ENCODE assay signal across 8 cellular contexts in genomic region chrX:40154853-40155616, GRCh38. TPM values are rescaled to one million over a fixed set of nuclear protein-coding genes. Genes with fewer than 3 reads are reported as not detected.
DNase-seq lines count a peak whose midpoint lies in the region; ATAC-seq and TF ChIP-seq lines count a peak whose summit lies in the region.

No MANE protein-coding gene starts in this region.

- H3K36me3 Mint-ChIP-seq in nephron (ENCODE audit: low read depth) = no peaks in the 10 kb centered on the region

- no peak for ATAC-seq in HG02970 (IDR thresholded peaks at IDR 0.05; ENCODE audit: low FRiP score, unreplicated experiment)

- peaks cover 0 to 23% (median 0%) of the 10 kb centered on the region in 4 donors for H3K27me3 ChIP-seq in esophagus muscularis mucosa

- peaks cover 20% of the 10 kb centered on the region for H3K4me1 Mint-ChIP-seq in nephron

- no peak for TF ChIP-seq CTCF in esophagus muscularis mucosa (IDR thresholded peaks at IDR 0.05)
- no peak for TF ChIP-seq CTCF in nephron (IDR thresholded peaks at IDR 0.05; ENCODE audit: unreplicated experiment in 3 of 3)

- H3K4me3 ChIP-seq in esophagus muscularis mucosa = peak overlapping the region; percentile 53 to 62 (median 55)

- TF ChIP-seq POLR2A in esophagus muscularis mucosa (IDR thresholded peaks at IDR 0.05; ENCODE audit: low read depth) = no peak

- peaks cover 14% of the 10 kb centered on the region for H3K27me3 Mint-ChIP-seq in nephron (ENCODE audit: low read depth)

- peak overlapping the region in 2 of 3 experiments; percentile 77 to 84 for H3K27ac Mint-ChIP-seq in nephron

- intact Hi-C loops in esophagus muscularis mucosa (cut with DNase I) = loop anchor here (1.0 to 10.0 kb wide), 5 partner anchors 17 to 423 kb away; no protein-coding TSS in a partner anchor

- H3K36me3 ChIP-seq in esophagus muscularis mucosa = no peaks in the 10 kb centered on the region

- peaks cover 13 to 68% (median 42%) of the 10 kb centered on the region in 4 donors for H3K4me1 ChIP-seq in esophagus muscularis mucosa

- H3K4me3 Mint-ChIP-seq in nephron = peak overlapping the region; percentile 84 to 93 (median 92)

- TF ChIP-seq EP300 in esophagus muscularis mucosa (IDR thresholded peaks at IDR 0.05) = no peak

- WGBS in esophagus muscularis mucosa = 3% methylated on average over 26 of the region's 73 CpGs

- peaks cover 4% of the 10 kb centered on the region for H3K9me3 Mint-ChIP-seq in nephron

- peak overlapping the region; percentile 71 to 81 (median 76) for H3K27ac ChIP-seq in esophagus muscularis mucosa (replicated peaks in 1 of 4)

- DNase-seq in ELF-1 (ENCODE audit: low read depth, low spot score) = peak; percentile 81
- DNase-seq in M059J (ENCODE audit: low read depth) = peak; percentile 44
- peak; percentile 70 for DNase-seq in UCSD-AML1 (lab: John Stamatoyannopoulos, UW; ENCODE audit: unreplicated experiment)
- DNase-seq in esophagus muscularis mucosa (ENCODE audit: extremely low spot score) = peak; percentile 92
- no peak for DNase-seq in Kasumi-1 (lab: John Stamatoyannopoulos, UW)
- no peak for DNase-seq in H4 (ENCODE audit: low spot score)

- H3K9me3 ChIP-seq in esophagus muscularis mucosa = no peaks in the 10 kb centered on the region

RNA-seq across cellular contexts. Expression of gene BCOR, which starts 57.3 kb away (rescaled TPM):
- 35.5 and 50.6 TPM in 2 replicates for total RNA-seq in M059J (2014; rRNA removed; shearing (Covaris generic))
- total RNA-seq in esophagus muscularis mucosa = 10 to 100 TPM; 19.9 to 32.5 (median 26.0) TPM
- 22.8 and 23.8 TPM in 2 replicates for total RNA-seq in H4 (2014; rRNA removed; shearing (Covaris generic))

Comparison
In these comparisons a context has a peak if more than half of its experiments do, and no peak if none do; other contexts are left out.
1. DNase-seq: peak in ELF-1 (single experiment), M059J (single experiment), UCSD-AML1 (single experiment) and esophagus muscularis mucosa (single experiment); none in Kasumi-1 (0 of 2) and H4 (single experiment).